Comparison of ENCODE assay signal across 9 cellular contexts in the genomic region with DNA sequence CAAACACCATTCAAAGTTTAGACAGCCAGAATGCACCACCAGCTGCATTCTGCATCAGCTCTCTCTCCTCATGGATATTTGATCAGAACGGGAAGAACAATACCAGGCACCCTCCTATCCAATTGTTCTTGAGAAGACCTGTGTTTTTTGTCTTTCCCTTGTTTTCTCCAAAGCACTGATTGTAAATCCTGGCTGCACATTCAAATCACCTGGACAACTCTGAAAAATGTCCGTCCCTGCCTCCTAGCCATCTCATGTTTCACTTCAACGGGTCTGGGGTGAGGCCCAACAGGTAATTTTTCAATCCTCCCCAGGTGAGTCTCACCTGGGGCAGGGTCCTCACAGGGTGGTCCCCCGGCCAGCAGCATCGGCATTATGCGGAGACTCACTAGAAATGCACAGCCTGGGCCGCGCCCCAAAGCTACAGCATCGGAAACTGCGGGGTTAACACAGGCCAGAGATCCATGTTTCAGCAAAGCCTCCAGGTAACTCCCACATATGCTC. TPM values are rescaled to one million over a fixed set of nuclear protein-coding genes. Genes with fewer than 3 reads are reported as not detected.
DNase-seq lines count a peak whose midpoint lies in the region; ATAC-seq and TF ChIP-seq lines count a peak whose summit lies in the region.
"Had no signal": no experiment of that assay in that cellular context is flagged by ENCODE, and none has a peak within 500 bp of the region (broad histone marks: within the 10 kb centered on the region; RNA-seq: fewer than 3 reads in every experiment).

No MANE protein-coding gene starts in this region.

- in situ Hi-C loops in brain microvascular endothelial cell (cut with HindIII; ENCODE audit: low pct_ligation_motif_present, low sequenced_read_pairs), result loop anchor here (25.0 kb wide), 1 partner anchor 331 kb away; no protein-coding TSS in a partner anchor

- H3K4me1 Mint-ChIP-seq in activated naive CD8-positive, alpha-beta T cell (ENCODE audit: low read depth), result peaks cover 54% of the 10 kb centered on the region
- H3K4me1 Mint-ChIP-seq in activated naive CD8-positive, alpha-beta T cell treated with anti-CD3 and anti-CD28 coated beads, Interleukin-2, amount 50 U/mL, for 24 hours, result peaks cover 49% of the 10 kb centered on the region
- H3K4me1 Mint-ChIP-seq in type B pancreatic cell (ENCODE audit: unreplicated experiment), result peaks cover 37% of the 10 kb centered on the region

- no peak overlapping the region for H3K27ac Mint-ChIP-seq in activated naive CD8-positive, alpha-beta T cell
- H3K27ac Mint-ChIP-seq in activated naive CD8-positive, alpha-beta T cell treated with anti-CD3 and anti-CD28 coated beads, Interleukin-2, amount 50 U/mL, for 24 hours, result no peak overlapping the region
- H3K27ac Mint-ChIP-seq in type B pancreatic cell, result peak overlapping the region; percentile 37
- H3K27ac Mint-ChIP-seq: activated CD4-positive, alpha-beta T cell treated with anti-CD3 and anti-CD28 coated beads for 36 hours had no signal

- peaks cover 17% of the 10 kb centered on the region for H3K36me3 ChIP-seq in brain microvascular endothelial cell (replicated peaks)
- H3K36me3 ChIP-seq in mesodermal cell (ENCODE audit: control insufficient read depth, insufficient read depth, low read length), result peaks cover 34% of the 10 kb centered on the region

- H3K4me3 ChIP-seq in brain microvascular endothelial cell (ENCODE audit: low read depth, low read length) (peak overlapping the region; percentile 58), mesodermal cell (ENCODE audit: extremely low read depth, insufficient read depth, low read length, poor library complexity, severe bottlenecking) (peak overlapping the region; percentile 17)

- no peaks in the 10 kb centered on the region for H3K27me3 Mint-ChIP-seq in activated naive CD8-positive, alpha-beta T cell
- no peaks in the 10 kb centered on the region for H3K27me3 Mint-ChIP-seq in activated naive CD8-positive, alpha-beta T cell treated with anti-CD3 and anti-CD28 coated beads, Interleukin-2, amount 50 U/mL, for 24 hours
- H3K27me3 Mint-ChIP-seq in type B pancreatic cell, result no peaks in the 10 kb centered on the region
- H3K27me3 Mint-ChIP-seq: activated CD4-positive, alpha-beta T cell treated with anti-CD3 and anti-CD28 coated beads for 36 hours had no signal

- DNase-seq in activated naive CD8-positive, alpha-beta T cell treated with anti-CD3 and anti-CD28 coated beads, Interleukin-2, amount 50 U/mL, for 24 hours, result no peak
- no peak for DNase-seq in brain microvascular endothelial cell
- no peak for DNase-seq in type B pancreatic cell (ENCODE audit: extremely low spot score, unreplicated experiment)
- DNase-seq in NCI-H446 (lab: John Stamatoyannopoulos, UW), result no peak
- no peak for DNase-seq in DMS153 (lab: John Stamatoyannopoulos, UW)
- DNase-seq: activated CD4-positive, alpha-beta T cell treated with anti-CD3 and anti-CD28 coated beads for 36 hours had no signal

- H3K9me3 ChIP-seq in mesodermal cell (ENCODE audit: control insufficient read depth, low read length), result no peaks in the 10 kb centered on the region

- H3K27me3 ChIP-seq in brain microvascular endothelial cell (replicated peaks), result no peaks in the 10 kb centered on the region

- TF ChIP-seq CTCF in brain microvascular endothelial cell (IDR thresholded peaks at IDR 0.05; ENCODE audit: low read depth, low read length, missing control alignments) (no peak), type B pancreatic cell (conservative IDR thresholded peaks at IDR 0.05) (no peak)

- H3K9me3 Mint-ChIP-seq in activated naive CD8-positive, alpha-beta T cell (ENCODE audit: low read depth), result no peaks in the 10 kb centered on the region
- no peaks in the 10 kb centered on the region for H3K9me3 Mint-ChIP-seq in activated naive CD8-positive, alpha-beta T cell treated with anti-CD3 and anti-CD28 coated beads, Interleukin-2, amount 50 U/mL, for 24 hours
- no peaks in the 10 kb centered on the region for H3K9me3 Mint-ChIP-seq in type B pancreatic cell

- H3K4me3 Mint-ChIP-seq in activated naive CD8-positive, alpha-beta T cell, result peak overlapping the region; percentile 21
- no peak overlapping the region for H3K4me3 Mint-ChIP-seq in activated naive CD8-positive, alpha-beta T cell treated with anti-CD3 and anti-CD28 coated beads, Interleukin-2, amount 50 U/mL, for 24 hours
- peak overlapping the region; percentile 84 for H3K4me3 Mint-ChIP-seq in type B pancreatic cell
- H3K4me3 Mint-ChIP-seq: activated CD4-positive, alpha-beta T cell treated with anti-CD3 and anti-CD28 coated beads for 36 hours had no signal

- H3K4me1 ChIP-seq in mesodermal cell (ENCODE audit: control insufficient read depth, insufficient read depth, low read length, poor library complexity, severe bottlenecking), result peaks cover 23% of the 10 kb centered on the region

- H3K27ac ChIP-seq in brain microvascular endothelial cell (no peak overlapping the region), mesodermal cell (ENCODE audit: low read depth, low read length, severe bottlenecking) (no peak overlapping the region)

- ATAC-seq in activated naive CD8-positive, alpha-beta T cell treated with anti-CD3 and anti-CD28 coated beads, Interleukin-2, amount 50 U/mL, for 24 hours, result no peak
- ATAC-seq in HG02610 (IDR thresholded peaks at IDR 0.05; ENCODE audit: unreplicated experiment), result no peak
- ATAC-seq: activated CD4-positive, alpha-beta T cell treated with anti-CD3 and anti-CD28 coated beads for 36 hours had no signal

- WGBS in mesodermal cell (ENCODE audit: insufficient coverage in 2 of 2), 2 experiments, result 82 to 84% methylated on average over 10 of the region's 10 CpGs

- H3K36me3 Mint-ChIP-seq in activated naive CD8-positive, alpha-beta T cell, result no peaks in the 10 kb centered on the region
- H3K36me3 Mint-ChIP-seq in activated naive CD8-positive, alpha-beta T cell treated with anti-CD3 and anti-CD28 coated beads, Interleukin-2, amount 50 U/mL, for 24 hours (ENCODE audit: low read depth), result peaks cover 4% of the 10 kb centered on the region
- peaks cover 33% of the 10 kb centered on the region for H3K36me3 Mint-ChIP-seq in type B pancreatic cell

RNA-seq across cellular contexts. Expression of a gene that starts 5.5 kb away (rescaled TPM):
- 6.9 TPM for polyA plus RNA-seq in mesodermal cell (2013, experiment 1 of 2)
- polyA plus RNA-seq in mesodermal cell (2013, experiment 2 of 2), result 5.5 TPM
- total RNA-seq in type B pancreatic cell (ENCODE audit: low replicate concordance), result 19.4 and 30.1 TPM in 2 replicates
